ENCODE assay signal across 1 cellular context in the genomic region with DNA sequence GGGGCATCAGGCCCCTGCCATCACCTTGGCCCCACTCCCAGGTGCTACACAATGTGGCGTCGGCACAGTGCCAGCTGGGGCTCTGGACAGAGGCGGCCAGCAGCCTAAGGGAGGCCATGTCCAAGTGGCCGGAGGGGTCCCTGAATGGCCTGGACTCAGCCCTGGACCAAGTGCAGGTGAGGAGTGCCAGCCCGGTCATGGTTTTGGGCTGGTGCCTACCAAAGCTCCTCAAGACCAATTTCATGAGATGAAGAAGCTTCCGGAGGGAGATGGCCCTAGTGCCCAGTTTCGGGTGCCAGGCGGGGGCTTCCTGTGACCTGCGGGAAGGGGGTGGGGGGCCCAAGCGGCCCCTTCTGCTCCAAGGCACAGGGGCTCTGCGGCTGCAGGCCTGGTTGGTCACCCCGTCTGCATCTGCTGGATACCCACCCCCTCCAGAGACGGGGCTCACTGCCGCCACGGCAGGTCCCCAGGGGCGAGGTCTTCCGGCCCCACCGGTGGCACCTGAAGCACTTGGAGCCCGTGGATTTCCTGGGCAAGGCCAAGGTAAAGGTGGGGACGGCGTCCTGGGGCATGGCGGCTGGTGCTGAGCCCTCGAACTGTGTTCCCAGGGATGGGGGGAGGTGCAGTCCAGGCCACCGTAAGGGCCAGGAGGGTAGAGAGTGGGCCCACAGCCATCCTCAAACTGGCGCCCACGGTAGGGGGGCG.
TF ChIP-seq lines count a peak whose summit lies in the region.

No MANE protein-coding gene starts in this region.

TF ChIP-seq in GM12878, 131 proteins besides CTCF, POLR2A, EP300 and RAD21 (continued from another document):
- no peak for TF ChIP-seq PKNOX1 (IDR thresholded peaks at IDR 0.05)
- no peak for TF ChIP-seq YY1 (IDR thresholded peaks at IDR 0.05; ENCODE audit: low read depth, low read length)
